14 cellular contexts compared by ENCODE assay signal in the genomic region with DNA sequence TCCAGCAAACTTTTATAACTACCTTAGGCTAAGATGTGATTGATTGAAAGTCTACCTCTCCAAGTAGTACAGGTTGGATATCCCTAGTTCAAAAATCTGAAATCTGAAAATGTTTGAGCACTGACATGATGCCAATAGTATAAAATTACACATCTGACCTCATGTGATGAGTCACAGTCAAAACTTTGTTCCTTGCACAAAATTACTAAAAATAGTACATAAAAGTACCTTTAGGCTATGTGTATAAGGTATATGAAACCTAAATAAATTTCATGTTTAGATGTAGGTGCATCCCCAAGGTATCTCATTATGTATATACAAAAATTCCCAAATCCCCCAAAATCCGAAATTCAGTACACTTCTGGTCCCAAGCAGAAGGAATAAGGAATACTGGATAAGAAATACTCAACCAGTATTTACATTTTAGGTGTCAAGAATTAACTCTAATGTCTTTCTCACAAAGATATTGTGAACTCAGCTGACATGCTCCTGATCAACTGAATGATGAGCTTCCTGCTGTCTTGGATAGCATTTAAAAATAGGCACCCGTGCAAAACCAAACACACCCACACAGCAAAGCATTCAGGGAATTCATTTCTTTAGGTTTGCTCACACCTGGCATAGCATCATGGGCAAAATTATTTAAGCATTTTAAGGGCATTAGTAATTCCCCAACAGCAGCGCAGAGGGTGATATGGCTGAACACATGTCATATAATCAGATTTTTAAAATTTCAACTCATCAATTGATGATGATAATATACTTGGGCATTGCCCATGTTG.
DNase-seq lines count a peak whose midpoint lies in the region; ATAC-seq and TF ChIP-seq lines count a peak whose summit lies in the region.
"Had no signal": no experiment of that assay in that cellular context is flagged by ENCODE, and none has a peak within 500 bp of the region (broad histone marks: within the 10 kb centered on the region; RNA-seq: fewer than 3 reads in every experiment).

No MANE protein-coding gene starts in this region.

- H3K4me2 ChIP-seq in mammary epithelial cell (ENCODE audit: insufficient read depth, low read depth, low read length) = no peak overlapping the region
- H3K4me2 ChIP-seq in skeletal muscle satellite cell (ENCODE audit: low read length) = peak overlapping the region; percentile 56
- H3K4me2 ChIP-seq in neuronal stem cell (ENCODE audit: insufficient read depth, low read length, poor library complexity, severe bottlenecking) = no peak overlapping the region
- H3K4me2 ChIP-seq: GM23338 had no signal

- H3K4me3 ChIP-seq in MG63 (no peak overlapping the region), mammary epithelial cell (replicated peaks in 1 of 3; ENCODE audit: insufficient read depth in 1 of 3, low read depth in 2 of 3, low read length in 3 of 3) (no peak overlapping the region), skeletal muscle satellite cell (ENCODE audit: low read length) (no peak overlapping the region), neuronal stem cell (ENCODE audit: low read length in 2 of 2) (no peak overlapping the region)
- H3K4me3 ChIP-seq: GM23338 had no signal

- no peak overlapping the region for H2AK5ac ChIP-seq in neuronal stem cell (ENCODE audit: low read depth, low read length)

- no peak overlapping the region for H4K91ac ChIP-seq in neuronal stem cell (ENCODE audit: low read depth, low read length, poor library complexity)

- H3K9me3 ChIP-seq in MG63 (no peaks in the 10 kb centered on the region; the same call in 1 of the 2 replicates), mammary epithelial cell (replicated peaks; ENCODE audit: insufficient read depth, low read length) (no peaks in the 10 kb centered on the region), skeletal muscle satellite cell (replicated peaks; ENCODE audit: low read length) (no peaks in the 10 kb centered on the region), neuronal stem cell (replicated peaks in 1 of 2; ENCODE audit: control insufficient read depth in 2 of 2, insufficient read depth in 1 of 2, low read depth in 1 of 2, low read length in 2 of 2) (no peaks in the 10 kb centered on the region)

- H2BK15ac ChIP-seq in neuronal stem cell (ENCODE audit: low read length) = no peak overlapping the region

- H4K8ac ChIP-seq in neuronal stem cell (ENCODE audit: low read depth, low read length) = no peak overlapping the region

- H3K36me3 ChIP-seq in MG63 (no peaks in the 10 kb centered on the region), mammary epithelial cell (ENCODE audit: insufficient read depth, low read length) (no peaks in the 10 kb centered on the region), skeletal muscle satellite cell (ENCODE audit: insufficient read depth, low read length) (no peaks in the 10 kb centered on the region), neuronal stem cell (replicated peaks in 1 of 2; ENCODE audit: control insufficient read depth in 2 of 2, insufficient read depth in 2 of 2, low read length in 2 of 2) (no peaks in the 10 kb centered on the region)

- no peak overlapping the region for H2BK12ac ChIP-seq in neuronal stem cell (ENCODE audit: low read length)

- dilution Hi-C loops in mammary epithelial cell (cut with HindIII; ENCODE audit: low sequenced_read_pairs) = no loop called here

- H2AFZ ChIP-seq in mammary epithelial cell (ENCODE audit: low read depth, low read length) = no peak overlapping the region
- H2AFZ ChIP-seq in neuronal stem cell (ENCODE audit: low read length) = no peak overlapping the region
- H2AFZ ChIP-seq: GM23338 had no signal

- no peak overlapping the region for H3K9ac ChIP-seq in mammary epithelial cell (ENCODE audit: insufficient read depth, low read length)
- H3K9ac ChIP-seq in skeletal muscle satellite cell (ENCODE audit: low read depth, low read length) = no peak overlapping the region
- no peak overlapping the region for H3K9ac ChIP-seq in neuronal stem cell (ENCODE audit: low read depth, low read length, poor library complexity)

- no peak overlapping the region for H3K14ac ChIP-seq in neuronal stem cell (ENCODE audit: low read length)

- no peak overlapping the region for H3K23ac ChIP-seq in neuronal stem cell (ENCODE audit: low read depth, low read length, poor library complexity)

- no peak for TF ChIP-seq CTCF in mammary epithelial cell (conservative IDR thresholded peaks at IDR 0.05 in 1 of 2, IDR thresholded peaks at IDR 0.05 in 1 of 2; ENCODE audit: extremely low read depth in 1 of 2, insufficient read depth in 1 of 2, low read depth in 1 of 2, low read length in 2 of 2)

- no peak overlapping the region for H3K4ac ChIP-seq in neuronal stem cell (ENCODE audit: low read length)

- no peaks in the 10 kb centered on the region for H3K27me3 ChIP-seq in MG63
- no peaks in the 10 kb centered on the region for H3K27me3 ChIP-seq in mammary epithelial cell (ENCODE audit: insufficient read depth, low read length)
- peaks cover 3% of the 10 kb centered on the region for H3K27me3 ChIP-seq in skeletal muscle satellite cell (ENCODE audit: control insufficient read depth, insufficient read depth, low read length)
- no peaks in the 10 kb centered on the region for H3K27me3 ChIP-seq in neuronal stem cell (ENCODE audit: control insufficient read depth in 3 of 3, insufficient read depth in 3 of 3, low read depth in 1 of 3, low read length in 3 of 3)

- no peak overlapping the region for H2BK5ac ChIP-seq in neuronal stem cell (ENCODE audit: low read length)

- H3K18ac ChIP-seq in neuronal stem cell (ENCODE audit: low read length) = no peak overlapping the region

- H3K79me1 ChIP-seq in neuronal stem cell (ENCODE audit: low read depth, low read length) = no peaks in the 10 kb centered on the region

- CTCF ChIA-PET in mammary epithelial cell (lab: Charles Lee; ENCODE audit: low non-redundant PET) = no interaction called here

- 5% methylated on average over 3 of the region's 3 CpGs for WGBS in mammary epithelial cell (ENCODE audit: low coverage, missing lambda C conversion rate)
- no CpG with 5 or more reads among the region's 3 CpGs for WGBS in neuronal stem cell (ENCODE audit: extremely low coverage in 2 of 2, insufficient read length in 2 of 2, insufficient replicate concordance in 1 of 2), 2 donors

- TSS peak; percentile 15 for BruUV-seq in mammary epithelial cell (replicated peaks; lab: Mats Ljungman, UMichigan)

- ATAC-seq in GM19351 (IDR thresholded peaks at IDR 0.05; ENCODE audit: unreplicated experiment) = peak; percentile 53
- no peak for ATAC-seq in GM18519 (IDR thresholded peaks at IDR 0.05; ENCODE audit: low FRiP score, unreplicated experiment)
- ATAC-seq: GM23338, SK-N-SH treated with all-trans-retinoic acid at 6 μM for 48 hours had no signal

- DNase-seq in MG63 = peak; percentile 50
- peak; percentile 7 for DNase-seq in mammary epithelial cell
- DNase-seq in neuronal stem cell (ENCODE audit: low spot score) = no peak
- no peak for DNase-seq in activated naive CD4-positive, alpha-beta T cell treated with Interleukin-2 at 50 U/mL for 16 hours
- DNase-seq in NCI-H446 treated with DMSO at 0.1 percent for 48 hours (lab: John Stamatoyannopoulos, UW) = no peak
- DNase-seq: NCI-H2081 treated with DMSO at 0.1 percent for 48 hours, NCI-H774, Right ventricle myocardium superior had no signal

- no peak overlapping the region for H3K27ac ChIP-seq in mammary epithelial cell (ENCODE audit: insufficient read depth, low read depth, low read length)
- H3K27ac ChIP-seq in neuronal stem cell (replicated peaks; ENCODE audit: low read length) = no peak overlapping the region
- H3K27ac ChIP-seq: C4-2B had no signal

- H4K20me1 ChIP-seq in mammary epithelial cell (ENCODE audit: insufficient read depth, low read length) = no peaks in the 10 kb centered on the region

- H3K79me2 ChIP-seq in mammary epithelial cell (ENCODE audit: insufficient read depth, low read length) = no peaks in the 10 kb centered on the region

- in situ Hi-C loops in mammary epithelial cell (cut with MboI; ENCODE audit: low sequenced_read_pairs in 2 of 2) = no loop called here

- intact Hi-C loops in mammary epithelial cell (cut with micrococcal nuclease) = no loop called here

- no peaks in the 10 kb centered on the region for H3K4me1 ChIP-seq in mammary epithelial cell (ENCODE audit: insufficient read depth, low read length)
- peaks cover 17% of the 10 kb centered on the region for H3K4me1 ChIP-seq in skeletal muscle satellite cell (ENCODE audit: control insufficient read depth, insufficient read depth, low read length)
- no peaks in the 10 kb centered on the region for H3K4me1 ChIP-seq in neuronal stem cell (ENCODE audit: control insufficient read depth in 2 of 2, insufficient read depth in 1 of 2, low read depth in 1 of 2, low read length in 2 of 2)

- H2BK120ac ChIP-seq in neuronal stem cell (ENCODE audit: low read depth, low read length) = no peak overlapping the region

Comparison
In these comparisons a context has a peak if more than half of its experiments do, and no peak if none do; other contexts are left out.
1. DNase-seq: peak in MG63 (single experiment) and mammary epithelial cell (single experiment); none in neuronal stem cell (single experiment), activated naive CD4-positive, alpha-beta T cell treated with Interleukin-2 at 50 U/mL for 16 hours (single experiment) and NCI-H446 treated with DMSO at 0.1 percent for 48 hours (single experiment).